Comparison of ENCODE assay signal across 10 cellular contexts in the genomic region with DNA sequence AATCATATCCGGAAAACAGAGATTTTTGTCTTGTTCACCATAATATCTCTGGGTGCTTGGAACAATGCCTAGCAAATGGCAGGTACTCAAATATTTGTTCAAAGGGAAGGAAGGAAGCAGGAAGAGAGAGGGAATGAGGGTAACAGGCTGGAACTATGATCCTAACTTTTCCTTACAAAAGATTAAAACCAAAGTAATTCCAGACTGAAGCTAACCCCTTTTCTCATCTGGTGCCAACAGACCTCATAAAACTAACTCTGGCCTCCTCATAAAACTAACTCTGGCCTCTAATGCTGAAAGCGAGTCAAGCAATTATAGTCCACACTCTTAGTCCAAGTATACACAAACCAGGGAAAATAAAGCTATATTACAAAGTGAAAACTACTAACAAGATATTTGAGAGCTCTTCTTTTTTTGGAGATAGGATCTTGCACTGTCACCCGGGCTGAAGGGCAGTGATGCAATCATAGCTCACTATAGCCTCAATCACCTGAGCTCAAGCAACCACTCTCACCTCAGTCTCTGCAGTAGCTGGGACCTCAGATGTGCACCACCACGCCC.
DNase-seq lines count a peak whose midpoint lies in the region; ATAC-seq and TF ChIP-seq lines count a peak whose summit lies in the region.
"Had no signal": no experiment of that assay in that cellular context is flagged by ENCODE, and none has a peak within 500 bp of the region (broad histone marks: within the 10 kb centered on the region; RNA-seq: fewer than 3 reads in every experiment).

No MANE protein-coding gene starts in this region.

- no peak for DNase-seq in activated naive CD4-positive, alpha-beta T cell treated with anti-CD3 and anti-CD28 coated beads for 36 hours
- DNase-seq in activated naive CD4-positive, alpha-beta T cell (lab: John Stamatoyannopoulos, UW) = no peak
- DNase-seq in immature natural killer cell (no peak), GDM1 (lab: John Stamatoyannopoulos, UW) (no peak)
- DNase-seq in stimulated activated naive CD8-positive, alpha-beta T cell treated with anti-CD3 and anti-CD28 coated beads, Interleukin-15, amount 100 ng/mL, for 72 hours = no peak
- no peak for DNase-seq in stimulated activated CD4-positive, alpha-beta T cell treated with anti-CD3 and anti-CD28 coated beads, Interleukin-15, amount 100 ng/mL, for 24 hours
- DNase-seq: NCI-H1436 had no signal

- H3K27ac ChIP-seq in VCaP = peak overlapping the region; percentile 66
- H3K27ac ChIP-seq: thoracic aorta had no signal

- peaks cover 75% of the 10 kb centered on the region for H3K4me1 Mint-ChIP-seq in activated naive CD4-positive, alpha-beta T cell treated with anti-CD3 and anti-CD28 coated beads for 36 hours (ENCODE audit: low read depth)
- H3K4me1 Mint-ChIP-seq in immature natural killer cell = peaks cover 86 to 88% of the 10 kb centered on the region in 2 donors
- peaks cover 76% of the 10 kb centered on the region for H3K4me1 Mint-ChIP-seq in stimulated activated naive CD8-positive, alpha-beta T cell treated with anti-CD3 and anti-CD28 coated beads, Interleukin-15, amount 100 ng/mL, for 72 hours

- ATAC-seq in stimulated activated naive CD8-positive, alpha-beta T cell treated with anti-CD3 and anti-CD28 coated beads, Interleukin-15, amount 100 ng/mL, for 72 hours = peak; percentile 65
- ATAC-seq in GM19035 (IDR thresholded peaks at IDR 0.05; ENCODE audit: unreplicated experiment) = no peak

- peaks cover 3% of the 10 kb centered on the region for H3K36me3 Mint-ChIP-seq in activated naive CD4-positive, alpha-beta T cell treated with anti-CD3 and anti-CD28 coated beads for 36 hours (ENCODE audit: low read depth)
- H3K36me3 Mint-ChIP-seq in immature natural killer cell = no peaks in the 10 kb centered on the region

- H3K9me3 Mint-ChIP-seq in activated naive CD4-positive, alpha-beta T cell treated with anti-CD3 and anti-CD28 coated beads for 36 hours = no peaks in the 10 kb centered on the region
- H3K9me3 Mint-ChIP-seq in immature natural killer cell = no peaks in the 10 kb centered on the region
- H3K9me3 Mint-ChIP-seq in stimulated activated naive CD8-positive, alpha-beta T cell treated with anti-CD3 and anti-CD28 coated beads, Interleukin-15, amount 100 ng/mL, for 72 hours = no peaks in the 10 kb centered on the region

- no peak for TF ChIP-seq CTCF in VCaP (conservative IDR thresholded peaks at IDR 0.05)

- intact Hi-C loops in activated naive CD4-positive, alpha-beta T cell treated with anti-CD3 and anti-CD28 coated beads for 36 hours (cut with micrococcal nuclease) = no loop called here

- CTCF ChIA-PET in activated naive CD4-positive, alpha-beta T cell treated with anti-CD3 and anti-CD28 coated beads for 36 hours (lab: Charles Lee) = interaction anchor here (0.7 kb wide), 1 partner anchor 78 kb away, joined by 4 read pairs; no protein-coding TSS in a partner anchor

- H3K27ac Mint-ChIP-seq in activated naive CD4-positive, alpha-beta T cell treated with anti-CD3 and anti-CD28 coated beads for 36 hours = peak overlapping the region; percentile 6
- H3K27ac Mint-ChIP-seq in immature natural killer cell = peak overlapping the region; percentile 7 to 78 (median 38)
- H3K27ac Mint-ChIP-seq in stimulated activated naive CD8-positive, alpha-beta T cell treated with anti-CD3 and anti-CD28 coated beads, Interleukin-15, amount 100 ng/mL, for 72 hours = peak overlapping the region; percentile 2 to 80

- H3K27me3 Mint-ChIP-seq in activated naive CD4-positive, alpha-beta T cell treated with anti-CD3 and anti-CD28 coated beads for 36 hours (ENCODE audit: low read depth) = no peaks in the 10 kb centered on the region
- H3K27me3 Mint-ChIP-seq in immature natural killer cell (ENCODE audit: low read depth in 3 of 3) = no peaks in the 10 kb centered on the region
- H3K27me3 Mint-ChIP-seq in stimulated activated naive CD8-positive, alpha-beta T cell treated with anti-CD3 and anti-CD28 coated beads, Interleukin-15, amount 100 ng/mL, for 72 hours = no peaks in the 10 kb centered on the region

- no peak overlapping the region for H3K4me3 Mint-ChIP-seq in activated naive CD4-positive, alpha-beta T cell treated with anti-CD3 and anti-CD28 coated beads for 36 hours
- peak overlapping the region in 2 of 5 donors; percentile 15 to 65 for H3K4me3 Mint-ChIP-seq in immature natural killer cell
- H3K4me3 Mint-ChIP-seq in stimulated activated naive CD8-positive, alpha-beta T cell treated with anti-CD3 and anti-CD28 coated beads, Interleukin-15, amount 100 ng/mL, for 72 hours = no peak overlapping the region
